Comparison of ENCODE assay signal across 11 cellular contexts in genomic region chr6:158377866-158378265, GRCh38.
A peak's percentile ranks its signal among the peaks of the same experiment; 100 is the strongest.
DNase-seq lines count a peak whose midpoint lies in the region; ATAC-seq and TF ChIP-seq lines count a peak whose summit lies in the region.
"Had no signal": no experiment of that assay in that cellular context is flagged by ENCODE, and none has a peak within 500 bp of the region (broad histone marks: within the 10 kb centered on the region; RNA-seq: fewer than 3 reads in every experiment).

No MANE protein-coding gene starts in this region.

- no TSS peak for BruUV-seq in PC-3 (replicated peaks; lab: Mats Ljungman, UMichigan)

- intact Hi-C loops in left lung (cut with DNase I), result no loop called here
- intact Hi-C loops in testis (cut with DNase I; ENCODE audit: low total_unique reads), result no loop called here
- intact Hi-C loops in PC-3 (cut with micrococcal nuclease), result no loop called here

- 43 to 57% methylated on average over 4 of the region's 4 CpGs for WGBS in testis, 2 donors

- H3K4me3 ChIP-seq in left lung (no peak overlapping the region), testis (no peak overlapping the region), PC-3 (ENCODE audit: low read length) (no peak overlapping the region)
- H3K4me3 ChIP-seq: pancreas had no signal

- H3K9ac ChIP-seq in PC-3 (ENCODE audit: low read length), result no peak overlapping the region

- ATAC-seq in left lung, result peak; percentile 45
- no peak for ATAC-seq in PC-3
- ATAC-seq in GM18868 (IDR thresholded peaks at IDR 0.05; ENCODE audit: unreplicated experiment), result no peak

- H3K27ac ChIP-seq in caudate nucleus (ENCODE audit: low read depth, low read length), result peak overlapping the region; percentile 69
- H3K27ac ChIP-seq in left lung, result no peak overlapping the region
- no peak overlapping the region for H3K27ac ChIP-seq in testis
- no peak overlapping the region for H3K27ac ChIP-seq in PC-3 (ENCODE audit: low read length)
- H3K27ac ChIP-seq: pancreas had no signal

- no peak for TF ChIP-seq POLR2A in testis (IDR thresholded peaks at IDR 0.05)

- H3F3A ChIP-seq in PC-3 (ENCODE audit: low read length, unreplicated experiment), result no peaks in the 10 kb centered on the region

- peaks cover 0 to 6% of the 10 kb centered on the region in 2 donors for H3K4me1 ChIP-seq in left lung
- H3K4me1 ChIP-seq in testis, result peaks cover 3% of the 10 kb centered on the region
- H3K4me1 ChIP-seq in PC-3 (ENCODE audit: insufficient read depth, low read length), result 0 out of 2 replicates have a peak, but pooled peaks cover 7% of the 10 kb centered on the region
- H3K4me1 ChIP-seq: pancreas had no signal

- no peak for TF ChIP-seq CTCF in left lung (IDR thresholded peaks at IDR 0.05)
- TF ChIP-seq CTCF in testis (IDR thresholded peaks at IDR 0.05), result no peak
- TF ChIP-seq CTCF in PC-3 (conservative IDR thresholded peaks at IDR 0.05; ENCODE audit: low read depth, low read length), result no peak

- no peaks in the 10 kb centered on the region for H3K9me2 ChIP-seq in PC-3 (replicated peaks; ENCODE audit: low read length)

- H3K27me3 ChIP-seq in left lung (no peaks in the 10 kb centered on the region), testis (no peaks in the 10 kb centered on the region), PC-3 (ENCODE audit: low read length) (no peaks in the 10 kb centered on the region)
- H3K27me3 ChIP-seq: pancreas had no signal

- H3K36me3 ChIP-seq in left lung (no peaks in the 10 kb centered on the region), testis (ENCODE audit: low read depth, missing control alignments) (no peaks in the 10 kb centered on the region), PC-3 (ENCODE audit: low read depth, low read length) (no peaks in the 10 kb centered on the region)
- H3K36me3 ChIP-seq: pancreas had no signal

- no peaks in the 10 kb centered on the region for H3K79me2 ChIP-seq in PC-3 (ENCODE audit: low read length)

- H4K20me1 ChIP-seq in PC-3 (ENCODE audit: low read length), result no peaks in the 10 kb centered on the region

- DNase-seq in NCI-H510A treated with DMSO at 0.1 percent for 48 hours (lab: John Stamatoyannopoulos, UW), result peak; percentile 41
- DNase-seq in NCI-H510A (lab: John Stamatoyannopoulos, UW), result no peak
- DNase-seq in caudate nucleus (lab: John Stamatoyannopoulos, UW), result peak in 25 of 61 donors; percentile 14 to 74 (median 37)
- DNase-seq in left lung, result no peak
- peak; percentile 31 for DNase-seq in testis
- no peak for DNase-seq in PC-3
- no peak for DNase-seq in activated T-cell treated with anti-CD3 and anti-CD28 coated beads, Interleukin-2, amount 50 U/mL, for 48 hours
- DNase-seq: GF-D8, NCI-H526 treated with DMSO at 0.1 percent for 48 hours, pancreas had no signal

- CTCF ChIA-PET in PC-3 (lab: Charles Lee), result no interaction called here

- no peaks in the 10 kb centered on the region for H3K9me3 ChIP-seq in left lung
- H3K9me3 ChIP-seq in testis, result no peaks in the 10 kb centered on the region
- H3K9me3 ChIP-seq in PC-3 (ENCODE audit: low read length), result no peaks in the 10 kb centered on the region
- H3K9me3 ChIP-seq: pancreas had no signal

- no peak overlapping the region for H2AFZ ChIP-seq in PC-3 (ENCODE audit: low read length)

- POLR2A ChIA-PET in PC-3 (lab: Charles Lee; ENCODE audit: unreplicated experiment), result no interaction called here

- no peak overlapping the region for H3K4me2 ChIP-seq in PC-3 (ENCODE audit: low read length)

Comparison
In these comparisons a context has a peak if more than half of its experiments do, and no peak if none do; other contexts are left out.
1. DNase-seq: peak in NCI-H510A treated with DMSO at 0.1 percent for 48 hours (single experiment) and testis (single experiment); none in NCI-H510A (single experiment), left lung (0 of 2), PC-3 (single experiment) and activated T-cell treated with anti-CD3 and anti-CD28 coated beads, Interleukin-2, amount 50 U/mL, for 48 hours (0 of 2).